ENCODE assay signal across 8 cellular contexts in the genomic region with DNA sequence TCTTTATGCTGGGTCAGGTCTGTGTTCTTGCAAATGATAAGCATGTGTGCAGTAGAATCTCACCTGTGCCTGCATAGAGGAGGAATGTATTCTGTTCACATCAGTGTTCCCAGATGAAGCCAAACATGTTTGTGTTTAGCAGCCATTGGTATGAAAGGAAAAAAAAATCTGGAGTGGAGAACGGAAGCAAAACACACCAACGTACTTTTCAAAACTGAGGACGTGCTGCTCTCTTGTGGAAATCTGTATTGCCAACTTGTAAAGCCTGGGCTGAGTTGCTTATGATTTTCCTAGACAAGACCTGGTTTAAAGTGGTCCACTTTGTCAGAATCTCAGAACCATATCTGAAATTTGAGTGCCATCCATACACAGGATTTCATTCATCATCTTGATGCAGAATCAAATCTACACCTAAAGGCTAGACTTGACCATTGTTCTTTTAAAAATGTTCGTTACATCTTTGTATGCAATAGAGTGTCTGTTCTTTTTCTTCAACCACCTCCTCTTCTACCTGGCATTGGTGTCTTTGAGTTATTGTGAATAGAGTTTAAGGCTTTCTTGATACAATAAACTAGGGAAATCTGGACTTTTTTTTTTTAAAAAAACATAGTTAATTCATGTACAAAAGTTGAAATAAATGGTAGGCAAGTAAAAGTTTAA.
A peak's percentile ranks its signal among the peaks of the same experiment; 100 is the strongest.
DNase-seq lines count a peak whose midpoint lies in the region; ATAC-seq and TF ChIP-seq lines count a peak whose summit lies in the region.

No MANE protein-coding gene starts in this region.

- DNase-seq in GM10266 (ENCODE audit: extremely low spot score) (no peak), NCI-H1092 (lab: John Stamatoyannopoulos, UW) (peak; percentile 57), inferior parietal cortex (ENCODE audit: extremely low spot score) (peak; percentile 74), MV-4-11 (lab: John Stamatoyannopoulos, UW) (no peak), iPS-NIHi11 (ENCODE audit: low spot score) (no peak)

- TF ChIP-seq CTCF in GM10266 (IDR thresholded peaks at IDR 0.05; ENCODE audit: control insufficient read depth, insufficient read depth, low read depth, missing control alignments) = peak; percentile 50

- peak; percentile 68 for ATAC-seq in SK-N-SH treated with all-trans-retinoic acid at 6 μM for 48 hours
- no peak for ATAC-seq in GM21528 (IDR thresholded peaks at IDR 0.05; ENCODE audit: low FRiP score, unreplicated experiment)
- no peak for ATAC-seq in GM18520 (IDR thresholded peaks at IDR 0.05; ENCODE audit: unreplicated experiment)

TF ChIP-seq in SK-N-SH treated with all-trans-retinoic acid at 6 μM for 48 hours, 23 proteins besides CTCF, POLR2A, EP300 and RAD21:
- no peak for TF ChIP-seq ZFP3 (CRISPR knock-in tag; IDR thresholded peaks at IDR 0.05)
TF ChIP-seq in SK-N-SH treated with all-trans-retinoic acid at 6 μM for 48 hours: peak in this region for 0.

Comparison
In these comparisons a context has a peak if more than half of its experiments do, and no peak if none do; other contexts are left out.
1. DNase-seq: peak in NCI-H1092 (single experiment) and inferior parietal cortex (single experiment); none in GM10266 (single experiment), MV-4-11 (single experiment) and iPS-NIHi11 (single experiment).